1 cellular context compared by ENCODE assay signal in the genomic region with DNA sequence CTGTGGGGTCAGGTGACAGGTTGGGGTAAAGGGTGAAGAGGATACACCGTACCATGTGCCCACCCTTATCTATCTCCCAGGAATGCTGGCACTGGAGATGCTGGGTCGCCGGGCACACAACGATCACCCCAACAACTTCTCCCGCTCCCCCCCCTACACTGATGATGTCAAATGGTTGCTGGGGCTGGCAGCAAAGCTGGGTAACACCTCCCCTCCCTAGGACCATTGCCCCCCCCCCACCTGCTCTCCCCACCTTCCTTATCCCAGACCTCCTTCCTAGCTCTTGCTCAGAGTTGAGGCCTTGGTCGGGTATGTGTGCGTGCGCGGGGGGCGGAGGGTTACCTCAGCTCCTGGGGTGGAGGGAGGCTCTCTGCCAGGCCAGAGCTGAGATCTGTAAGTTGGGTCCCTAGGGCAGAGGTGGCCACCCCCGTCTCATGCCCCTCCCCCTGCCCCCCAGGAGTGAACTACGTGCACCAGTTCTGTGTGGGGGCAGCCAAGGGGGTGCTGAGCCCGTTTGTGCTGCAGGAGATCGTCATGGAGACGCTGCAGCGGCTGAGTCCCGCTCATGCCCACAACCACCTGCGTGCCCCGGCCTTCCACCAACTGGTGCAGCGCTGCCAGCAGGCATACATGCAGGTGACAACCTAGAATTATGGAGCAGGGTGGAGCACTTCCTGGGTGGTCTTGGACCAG.
TF ChIP-seq lines count a peak whose summit lies in the region.

No MANE protein-coding gene starts in this region.

TF ChIP-seq in HCT116, 20 proteins besides CTCF, POLR2A, EP300 and RAD21:
- TF ChIP-seq, protein P1, sequence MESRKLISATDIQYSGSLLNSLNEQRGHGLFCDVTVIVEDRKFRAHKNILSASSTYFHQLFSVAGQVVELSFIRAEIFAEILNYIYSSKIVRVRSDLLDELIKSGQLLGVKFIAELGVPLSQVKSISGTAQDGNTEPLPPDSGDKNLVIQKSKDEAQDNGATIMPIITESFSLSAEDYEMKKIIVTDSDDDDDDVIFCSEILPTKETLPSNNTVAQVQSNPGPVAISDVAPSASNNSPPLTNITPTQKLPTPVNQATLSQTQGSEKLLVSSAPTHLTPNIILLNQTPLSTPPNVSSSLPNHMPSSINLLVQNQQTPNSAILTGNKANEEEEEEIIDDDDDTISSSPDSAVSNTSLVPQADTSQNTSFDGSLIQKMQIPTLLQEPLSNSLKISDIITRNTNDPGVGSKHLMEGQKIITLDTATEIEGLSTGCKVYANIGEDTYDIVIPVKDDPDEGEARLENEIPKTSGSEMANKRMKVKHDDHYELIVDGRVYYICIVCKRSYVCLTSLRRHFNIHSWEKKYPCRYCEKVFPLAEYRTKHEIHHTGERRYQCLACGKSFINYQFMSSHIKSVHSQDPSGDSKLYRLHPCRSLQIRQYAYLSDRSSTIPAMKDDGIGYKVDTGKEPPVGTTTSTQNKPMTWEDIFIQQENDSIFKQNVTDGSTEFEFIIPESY (IDR thresholded peaks at IDR 0.05; ENCODE audit: extremely low read depth, insufficient replicate concordance, low read length) = no peak
- TF ChIP-seq EGR1 (IDR thresholded peaks at IDR 0.05; ENCODE audit: low read depth) (no peak), CBX3 (IDR thresholded peaks at IDR 0.05; ENCODE audit: low read depth) (no peak), YY1 (IDR thresholded peaks at IDR 0.05; ENCODE audit: extremely low read depth, insufficient replicate concordance, low read depth, low read length) (no peak), ZFX (IDR thresholded peaks at IDR 0.05) (no peak), ELF1 (IDR thresholded peaks at IDR 0.05; ENCODE audit: borderline replicate concordance, low read depth) (no peak), SIN3A (IDR thresholded peaks at IDR 0.05; ENCODE audit: low read depth) (no peak), ZNF274 (IDR thresholded peaks at IDR 0.05; ENCODE audit: low read depth, low read length) (no peak), SP1 (IDR thresholded peaks at IDR 0.05; ENCODE audit: low read depth) (no peak), CEBPB (IDR thresholded peaks at IDR 0.05; ENCODE audit: low read depth) (no peak)
- TF ChIP-seq, protein P2, sequence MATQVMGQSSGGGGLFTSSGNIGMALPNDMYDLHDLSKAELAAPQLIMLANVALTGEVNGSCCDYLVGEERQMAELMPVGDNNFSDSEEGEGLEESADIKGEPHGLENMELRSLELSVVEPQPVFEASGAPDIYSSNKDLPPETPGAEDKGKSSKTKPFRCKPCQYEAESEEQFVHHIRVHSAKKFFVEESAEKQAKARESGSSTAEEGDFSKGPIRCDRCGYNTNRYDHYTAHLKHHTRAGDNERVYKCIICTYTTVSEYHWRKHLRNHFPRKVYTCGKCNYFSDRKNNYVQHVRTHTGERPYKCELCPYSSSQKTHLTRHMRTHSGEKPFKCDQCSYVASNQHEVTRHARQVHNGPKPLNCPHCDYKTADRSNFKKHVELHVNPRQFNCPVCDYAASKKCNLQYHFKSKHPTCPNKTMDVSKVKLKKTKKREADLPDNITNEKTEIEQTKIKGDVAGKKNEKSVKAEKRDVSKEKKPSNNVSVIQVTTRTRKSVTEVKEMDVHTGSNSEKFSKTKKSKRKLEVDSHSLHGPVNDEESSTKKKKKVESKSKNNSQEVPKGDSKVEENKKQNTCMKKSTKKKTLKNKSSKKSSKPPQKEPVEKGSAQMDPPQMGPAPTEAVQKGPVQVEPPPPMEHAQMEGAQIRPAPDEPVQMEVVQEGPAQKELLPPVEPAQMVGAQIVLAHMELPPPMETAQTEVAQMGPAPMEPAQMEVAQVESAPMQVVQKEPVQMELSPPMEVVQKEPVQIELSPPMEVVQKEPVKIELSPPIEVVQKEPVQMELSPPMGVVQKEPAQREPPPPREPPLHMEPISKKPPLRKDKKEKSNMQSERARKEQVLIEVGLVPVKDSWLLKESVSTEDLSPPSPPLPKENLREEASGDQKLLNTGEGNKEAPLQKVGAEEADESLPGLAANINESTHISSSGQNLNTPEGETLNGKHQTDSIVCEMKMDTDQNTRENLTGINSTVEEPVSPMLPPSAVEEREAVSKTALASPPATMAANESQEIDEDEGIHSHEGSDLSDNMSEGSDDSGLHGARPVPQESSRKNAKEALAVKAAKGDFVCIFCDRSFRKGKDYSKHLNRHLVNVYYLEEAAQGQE (IDR thresholded peaks at IDR 0.05; ENCODE audit: low read depth) = no peak
TF ChIP-seq in HCT116: peak in this region for 0.
